Comparison of ENCODE assay signal across 1 cellular context in genomic region chr19:47013041-47013517, GRCh38.
TF ChIP-seq lines count a peak whose summit lies in the region.

No MANE protein-coding gene starts in this region.

TF ChIP-seq in K562, 482 proteins besides CTCF, POLR2A, EP300 and RAD21 (continued from another document and continues in another):
- TF ChIP-seq CTCFL (IDR thresholded peaks at IDR 0.05; ENCODE audit: borderline replicate concordance, insufficient read depth, low read depth, low read length, poor library complexity, severe bottlenecking) (peak; percentile 55), SMARCA4 (IDR thresholded peaks at IDR 0.05) (peak; percentile 29; the same call in 1 of the 2 replicates), ZSCAN29 (IDR thresholded peaks at IDR 0.05) (no peak), NELFE (IDR thresholded peaks at IDR 0.05; ENCODE audit: insufficient read depth, insufficient read length) (no peak), L3MBTL2 (IDR thresholded peaks at IDR 0.05) (0 out of 2 replicates have a peak, but pooled peaks have one; percentile 31), ZNF140 (CRISPR knock-in tag; IDR thresholded peaks at IDR 0.05) (no peak), RAD51 (IDR thresholded peaks at IDR 0.05; ENCODE audit: borderline replicate concordance, low read depth) (no peak), CCAR2 (IDR thresholded peaks at IDR 0.05; ENCODE audit: low read depth, low read length) (no peak), ZBTB26 (CRISPR knock-in tag; IDR thresholded peaks at IDR 0.05) (0 out of 2 replicates have a peak, but pooled peaks have one; percentile 7), FOXK2 (conservative IDR thresholded peaks at IDR 0.05 in 1 of 2, IDR thresholded peaks at IDR 0.05 in 1 of 2; ENCODE audit: low read depth in 2 of 2) (no peak), ZNF75A (CRISPR knock-in tag; IDR thresholded peaks at IDR 0.05) (no peak), MYC (IDR thresholded peaks at IDR 0.05; ENCODE audit: low read depth, low read length) (0 out of 2 replicates have a peak, but pooled peaks have one; percentile 43), MYC (CRISPR knock-in tag; IDR thresholded peaks at IDR 0.05; ENCODE audit: borderline replicate concordance, low read depth) (no peak), PYGO2 (tag; IDR thresholded peaks at IDR 0.05) (no peak), ZBED1 (IDR thresholded peaks at IDR 0.05) (no peak), PHB (CRISPR knock-in tag; IDR thresholded peaks at IDR 0.05) (no peak), POLR3A (IDR thresholded peaks at IDR 0.05; ENCODE audit: borderline replicate concordance, extremely low read depth, insufficient read depth, insufficient read length) (no peak), ZNF23 (CRISPR knock-in tag; IDR thresholded peaks at IDR 0.05) (no peak), GTF2B (IDR thresholded peaks at IDR 0.05; ENCODE audit: extremely low read depth, insufficient read length) (no peak), MAX (CRISPR knock-in tag; IDR thresholded peaks at IDR 0.05) (no peak), HMG20A (CRISPR knock-in tag; conservative IDR thresholded peaks at IDR 0.05) (no peak), MAZ (CRISPR knock-in tag; conservative IDR thresholded peaks at IDR 0.05 in 1 of 2, IDR thresholded peaks at IDR 0.05 in 1 of 2) (peak in 1 of 2 experiments; percentile 83; a peak in 2 of 4 replicates), ZNF696 (CRISPR knock-in tag; conservative IDR thresholded peaks at IDR 0.05) (no peak), PURB (CRISPR knock-in tag; IDR thresholded peaks at IDR 0.05; ENCODE audit: low read depth) (no peak), CTBP1 (IDR thresholded peaks at IDR 0.05; ENCODE audit: borderline replicate concordance) (peak; percentile 68; the same call in 1 of the 2 replicates), NCOA4 (IDR thresholded peaks at IDR 0.05; ENCODE audit: partially characterized antibody) (no peak), ZC3H4 (CRISPR knock-in tag; IDR thresholded peaks at IDR 0.05; ENCODE audit: borderline replicate concordance) (no peak), ZFP30 (CRISPR knock-in tag; IDR thresholded peaks at IDR 0.05; ENCODE audit: borderline replicate concordance) (no peak), FOSL1 (tag; conservative IDR thresholded peaks at IDR 0.05) (no peak), RB1 (IDR thresholded peaks at IDR 0.05; ENCODE audit: low read depth) (peak; percentile 92; the same call in 1 of the 2 replicates), CC2D1A (IDR thresholded peaks at IDR 0.05) (peak; percentile 80), CBX5 (IDR thresholded peaks at IDR 0.05; ENCODE audit: borderline replicate concordance, low read depth) (no peak), ZKSCAN1 (IDR thresholded peaks at IDR 0.05; ENCODE audit: low read depth, low read length) (0 out of 2 replicates have a peak, but pooled peaks have one; percentile 47), TRIM24 (IDR thresholded peaks at IDR 0.05) (no peak), HDAC3 (IDR thresholded peaks at IDR 0.05; ENCODE audit: borderline replicate concordance, partially characterized antibody) (no peak), MECOM (CRISPR knock-in tag; IDR thresholded peaks at IDR 0.05) (no peak), POLR2H (tag; IDR thresholded peaks at IDR 0.05; ENCODE audit: low read depth) (no peak), ETS2 (tag; IDR thresholded peaks at IDR 0.05; ENCODE audit: borderline replicate concordance, poor library complexity, severe bottlenecking) (no peak), KDM4B (IDR thresholded peaks at IDR 0.05; ENCODE audit: borderline replicate concordance in 2 of 2, low read depth in 1 of 2) (no peak; a peak in 1 of 4 replicates), SIN3A (IDR thresholded peaks at IDR 0.05; ENCODE audit: borderline replicate concordance in 2 of 2, control insufficient read depth in 1 of 2, low read depth in 2 of 2, low read length in 2 of 2) (no peak), ZKSCAN8 (CRISPR knock-in tag; IDR thresholded peaks at IDR 0.05) (no peak), ESRRB (CRISPR knock-in tag; IDR thresholded peaks at IDR 0.05; ENCODE audit: borderline replicate concordance) (no peak), CREM (IDR thresholded peaks at IDR 0.05; ENCODE audit: low read depth) (0 out of 2 replicates have a peak, but pooled peaks have one; percentile 26), TFAP4 (CRISPR knock-in tag; IDR thresholded peaks at IDR 0.05; ENCODE audit: borderline replicate concordance) (peak; percentile 56; the same call in 1 of the 2 replicates)
- TF ChIP-seq, protein P1, sequence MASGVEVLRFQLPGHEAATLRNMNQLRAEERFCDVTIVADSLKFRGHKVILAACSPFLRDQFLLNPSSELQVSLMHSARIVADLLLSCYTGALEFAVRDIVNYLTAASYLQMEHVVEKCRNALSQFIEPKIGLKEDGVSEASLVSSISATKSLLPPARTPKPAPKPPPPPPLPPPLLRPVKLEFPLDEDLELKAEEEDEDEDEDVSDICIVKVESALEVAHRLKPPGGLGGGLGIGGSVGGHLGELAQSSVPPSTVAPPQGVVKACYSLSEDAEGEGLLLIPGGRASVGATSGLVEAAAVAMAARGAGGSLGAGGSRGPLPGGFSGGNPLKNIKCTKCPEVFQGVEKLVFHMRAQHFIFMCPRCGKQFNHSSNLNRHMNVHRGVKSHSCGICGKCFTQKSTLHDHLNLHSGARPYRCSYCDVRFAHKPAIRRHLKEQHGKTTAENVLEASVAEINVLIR (CRISPR knock-in tag; IDR thresholded peaks at IDR 0.05), result no peak
- TF ChIP-seq, protein P2, sequence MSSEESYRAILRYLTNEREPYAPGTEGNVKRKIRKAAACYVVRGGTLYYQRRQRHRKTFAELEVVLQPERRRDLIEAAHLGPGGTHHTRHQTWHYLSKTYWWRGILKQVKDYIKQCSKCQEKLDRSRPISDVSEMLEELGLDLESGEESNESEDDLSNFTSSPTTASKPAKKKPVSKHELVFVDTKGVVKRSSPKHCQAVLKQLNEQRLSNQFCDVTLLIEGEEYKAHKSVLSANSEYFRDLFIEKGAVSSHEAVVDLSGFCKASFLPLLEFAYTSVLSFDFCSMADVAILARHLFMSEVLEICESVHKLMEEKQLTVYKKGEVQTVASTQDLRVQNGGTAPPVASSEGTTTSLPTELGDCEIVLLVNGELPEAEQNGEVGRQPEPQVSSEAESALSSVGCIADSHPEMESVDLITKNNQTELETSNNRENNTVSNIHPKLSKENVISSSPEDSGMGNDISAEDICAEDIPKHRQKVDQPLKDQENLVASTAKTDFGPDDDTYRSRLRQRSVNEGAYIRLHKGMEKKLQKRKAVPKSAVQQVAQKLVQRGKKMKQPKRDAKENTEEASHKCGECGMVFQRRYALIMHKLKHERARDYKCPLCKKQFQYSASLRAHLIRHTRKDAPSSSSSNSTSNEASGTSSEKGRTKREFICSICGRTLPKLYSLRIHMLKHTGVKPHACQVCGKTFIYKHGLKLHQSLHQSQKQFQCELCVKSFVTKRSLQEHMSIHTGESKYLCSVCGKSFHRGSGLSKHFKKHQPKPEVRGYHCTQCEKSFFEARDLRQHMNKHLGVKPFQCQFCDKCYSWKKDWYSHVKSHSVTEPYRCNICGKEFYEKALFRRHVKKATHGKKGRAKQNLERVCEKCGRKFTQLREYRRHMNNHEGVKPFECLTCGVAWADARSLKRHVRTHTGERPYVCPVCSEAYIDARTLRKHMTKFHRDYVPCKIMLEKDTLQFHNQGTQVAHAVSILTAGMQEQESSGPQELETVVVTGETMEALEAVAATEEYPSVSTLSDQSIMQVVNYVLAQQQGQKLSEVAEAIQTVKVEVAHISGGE (CRISPR knock-in tag; IDR thresholded peaks at IDR 0.05), result no peak
- TF ChIP-seq, protein P3, sequence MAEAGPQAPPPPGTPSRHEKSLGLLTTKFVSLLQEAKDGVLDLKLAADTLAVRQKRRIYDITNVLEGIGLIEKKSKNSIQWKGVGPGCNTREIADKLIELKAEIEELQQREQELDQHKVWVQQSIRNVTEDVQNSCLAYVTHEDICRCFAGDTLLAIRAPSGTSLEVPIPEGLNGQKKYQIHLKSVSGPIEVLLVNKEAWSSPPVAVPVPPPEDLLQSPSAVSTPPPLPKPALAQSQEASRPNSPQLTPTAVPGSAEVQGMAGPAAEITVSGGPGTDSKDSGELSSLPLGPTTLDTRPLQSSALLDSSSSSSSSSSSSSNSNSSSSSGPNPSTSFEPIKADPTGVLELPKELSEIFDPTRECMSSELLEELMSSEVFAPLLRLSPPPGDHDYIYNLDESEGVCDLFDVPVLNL (CRISPR knock-in tag; IDR thresholded peaks at IDR 0.05; ENCODE audit: low read depth), result no peak
- TF ChIP-seq, protein P4, sequence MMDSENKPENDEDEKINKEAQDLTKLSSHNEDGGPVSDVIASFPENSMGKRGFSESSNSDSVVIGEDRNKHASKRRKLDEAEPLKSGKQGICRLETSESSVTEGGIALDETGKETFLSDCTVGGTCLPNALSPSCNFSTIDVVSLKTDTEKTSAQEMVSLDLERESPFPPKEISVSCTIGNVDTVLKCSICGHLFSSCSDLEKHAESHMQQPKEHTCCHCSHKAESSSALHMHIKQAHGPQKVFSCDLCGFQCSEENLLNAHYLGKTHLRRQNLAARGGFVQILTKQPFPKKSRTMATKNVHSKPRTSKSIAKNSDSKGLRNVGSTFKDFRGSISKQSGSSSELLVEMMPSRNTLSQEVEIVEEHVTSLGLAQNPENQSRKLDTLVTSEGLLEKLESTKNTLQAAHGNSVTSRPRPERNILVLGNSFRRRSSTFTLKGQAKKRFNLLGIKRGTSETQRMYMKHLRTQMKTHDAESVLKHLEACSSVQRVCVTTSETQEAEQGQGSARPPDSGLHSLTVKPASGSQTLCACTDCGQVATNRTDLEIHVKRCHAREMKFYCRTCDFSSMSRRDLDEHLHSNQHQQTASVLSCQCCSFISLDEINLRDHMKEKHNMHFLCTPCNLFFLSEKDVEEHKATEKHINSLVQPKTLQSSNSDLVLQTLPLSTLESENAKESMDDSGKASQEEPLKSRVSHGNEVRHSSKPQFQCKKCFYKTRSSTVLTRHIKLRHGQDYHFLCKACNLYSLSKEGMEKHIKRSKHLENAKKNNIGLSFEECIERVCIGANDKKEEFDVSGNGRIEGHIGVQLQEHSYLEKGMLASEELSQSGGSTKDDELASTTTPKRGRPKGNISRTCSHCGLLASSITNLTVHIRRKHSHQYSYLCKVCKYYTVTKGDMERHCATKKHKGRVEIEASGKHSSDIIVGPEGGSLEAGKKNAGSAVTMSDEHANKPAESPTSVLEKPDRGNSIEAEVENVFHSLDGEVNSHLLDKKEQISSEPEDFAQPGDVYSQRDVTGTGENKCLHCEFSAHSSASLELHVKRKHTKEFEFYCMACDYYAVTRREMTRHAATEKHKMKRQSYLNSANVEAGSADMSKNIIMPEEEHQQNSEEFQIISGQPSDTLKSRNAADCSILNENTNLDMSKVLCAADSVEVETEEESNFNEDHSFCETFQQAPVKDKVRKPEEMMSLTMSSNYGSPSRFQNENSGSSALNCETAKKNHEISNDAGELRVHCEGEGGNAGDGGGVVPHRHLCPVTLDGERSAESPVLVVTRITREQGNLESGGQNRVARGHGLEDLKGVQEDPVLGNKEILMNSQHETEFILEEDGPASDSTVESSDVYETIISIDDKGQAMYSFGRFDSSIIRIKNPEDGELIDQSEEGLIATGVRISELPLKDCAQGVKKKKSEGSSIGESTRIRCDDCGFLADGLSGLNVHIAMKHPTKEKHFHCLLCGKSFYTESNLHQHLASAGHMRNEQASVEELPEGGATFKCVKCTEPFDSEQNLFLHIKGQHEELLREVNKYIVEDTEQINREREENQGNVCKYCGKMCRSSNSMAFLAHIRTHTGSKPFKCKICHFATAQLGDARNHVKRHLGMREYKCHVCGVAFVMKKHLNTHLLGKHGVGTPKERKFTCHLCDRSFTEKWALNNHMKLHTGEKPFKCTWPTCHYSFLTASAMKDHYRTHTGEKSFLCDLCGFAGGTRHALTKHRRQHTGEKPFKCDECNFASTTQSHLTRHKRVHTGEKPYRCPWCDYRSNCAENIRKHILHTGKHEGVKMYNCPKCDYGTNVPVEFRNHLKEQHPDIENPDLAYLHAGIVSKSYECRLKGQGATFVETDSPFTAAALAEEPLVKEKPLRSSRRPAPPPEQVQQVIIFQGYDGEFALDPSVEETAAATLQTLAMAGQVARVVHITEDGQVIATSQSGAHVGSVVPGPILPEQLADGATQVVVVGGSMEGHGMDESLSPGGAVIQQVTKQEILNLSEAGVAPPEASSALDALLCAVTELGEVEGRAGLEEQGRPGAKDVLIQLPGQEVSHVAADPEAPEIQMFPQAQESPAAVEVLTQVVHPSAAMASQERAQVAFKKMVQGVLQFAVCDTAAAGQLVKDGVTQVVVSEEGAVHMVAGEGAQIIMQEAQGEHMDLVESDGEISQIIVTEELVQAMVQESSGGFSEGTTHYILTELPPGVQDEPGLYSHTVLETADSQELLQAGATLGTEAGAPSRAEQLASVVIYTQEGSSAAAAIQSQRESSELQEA (IDR thresholded peaks at IDR 0.05; ENCODE audit: low read depth), result no peak
